In the genomic region with DNA sequence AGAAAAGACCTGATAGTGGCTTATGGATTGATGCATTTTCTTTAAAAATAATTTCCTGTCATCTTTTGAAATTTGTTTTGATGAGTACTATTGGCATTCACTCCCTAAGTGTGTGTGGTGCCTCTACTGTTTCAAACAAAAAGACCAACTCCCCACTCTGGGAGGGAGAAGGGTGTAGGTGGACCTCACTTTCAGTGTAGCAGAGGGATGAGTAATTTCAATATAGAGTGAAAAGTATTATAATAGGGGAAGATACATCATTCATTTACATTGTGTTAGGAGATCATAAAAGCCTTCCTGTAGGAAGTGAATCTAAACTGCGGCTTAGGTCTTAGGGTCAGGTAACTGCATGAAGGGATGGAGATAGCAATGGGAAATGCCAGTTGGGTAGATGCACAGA, we compare ENCODE assay signal across 20 cellular contexts. TPM values are rescaled to one million over a fixed set of nuclear protein-coding genes. Genes with fewer than 3 reads are reported as not detected.
A peak's percentile ranks its signal among the peaks of the same experiment; 100 is the strongest.
DNase-seq lines count a peak whose midpoint lies in the region; ATAC-seq and TF ChIP-seq lines count a peak whose summit lies in the region.
"Had no signal": no experiment of that assay in that cellular context is flagged by ENCODE, and none has a peak within 500 bp of the region (broad histone marks: within the 10 kb centered on the region; RNA-seq: fewer than 3 reads in every experiment).

No MANE protein-coding gene starts in this region.

- CTCF ChIA-PET in activated CD8-positive, alpha-beta T cell treated with anti-CD3 and anti-CD28 coated beads for 36 hours (lab: Charles Lee), result no interaction called here
- CTCF ChIA-PET in activated CD8-positive, alpha-beta T cell treated with anti-CD3 and anti-CD28 coated beads, Interleukin-2, amount 10 ng/mL, durations not matched to agents 7 days and 5 days (lab: Charles Lee), result no interaction called here

- intact Hi-C loops in activated CD8-positive, alpha-beta T cell treated with anti-CD3 and anti-CD28 coated beads for 36 hours (cut with micrococcal nuclease), result no loop called here

- DNase-seq in activated CD8-positive, alpha-beta T cell treated with anti-CD3 and anti-CD28 coated beads for 36 hours, result no peak
- no peak for DNase-seq in activated CD8-positive, alpha-beta T cell treated with anti-CD3 and anti-CD28 coated beads, Interleukin-2, amount 10 ng/mL, durations not matched to agents 7 days and 5 days
- no peak for DNase-seq in stimulated activated naive CD8-positive, alpha-beta T cell treated with anti-CD3 and anti-CD28 coated beads, Interleukin-15, amount 100 ng/mL, for 72 hours
- no peak for DNase-seq in stimulated activated naive CD8-positive, alpha-beta T cell treated with anti-CD3 and anti-CD28 coated beads, Interleukin-15, Interleukin-2, amounts not matched to agents 100 U/mL and 50 U/mL, for 24 hours
- DNase-seq in immature natural killer cell, result no peak
- DNase-seq in stimulated activated effector memory CD8-positive, alpha-beta T cell treated with anti-CD3 and anti-CD28 coated beads, Interleukin-12 subunit alpha, Interleukin-12 subunit beta, amount 100 ng/mL, for 72 hours (ENCODE audit: low spot score in 2 of 2), result peak in 1 of 2 donors; percentile 3
- no peak for DNase-seq in Ammon's horn (ENCODE audit: low spot score)
- DNase-seq in occipital lobe (lab: John Stamatoyannopoulos, UW), result no peak
- DNase-seq: 8988T; ACHN; AML-193; C1 segment of cervical spinal cord; Caco-2; CD4-positive, alpha-beta memory T cell; DMS153; DND-41; GOT3; H7; HCEC 1CT had no signal

- peaks cover 24% of the 10 kb centered on the region for H3K36me3 Mint-ChIP-seq in activated CD8-positive, alpha-beta T cell treated with anti-CD3 and anti-CD28 coated beads for 36 hours (ENCODE audit: low read depth)
- H3K36me3 Mint-ChIP-seq in activated CD8-positive, alpha-beta T cell treated with anti-CD3 and anti-CD28 coated beads, Interleukin-2, amount 10 ng/mL, durations not matched to agents 7 days and 5 days (ENCODE audit: low read depth), result peaks cover 51% of the 10 kb centered on the region
- peaks cover 52 to 80% (median 67%) of the 10 kb centered on the region in 3 donors for H3K36me3 Mint-ChIP-seq in immature natural killer cell
- peaks cover 49% of the 10 kb centered on the region for H3K36me3 Mint-ChIP-seq in stimulated activated effector memory CD8-positive, alpha-beta T cell treated with anti-CD3 and anti-CD28 coated beads, Interleukin-12 subunit alpha, Interleukin-12 subunit beta, amount 100 ng/mL, for 72 hours

- H3K9me3 Mint-ChIP-seq in activated CD8-positive, alpha-beta T cell treated with anti-CD3 and anti-CD28 coated beads for 36 hours, result peaks cover 11% of the 10 kb centered on the region
- H3K9me3 Mint-ChIP-seq in activated CD8-positive, alpha-beta T cell treated with anti-CD3 and anti-CD28 coated beads, Interleukin-2, amount 10 ng/mL, durations not matched to agents 7 days and 5 days (ENCODE audit: insufficient read depth), result peaks cover 10% of the 10 kb centered on the region
- H3K9me3 Mint-ChIP-seq in stimulated activated naive CD8-positive, alpha-beta T cell treated with anti-CD3 and anti-CD28 coated beads, Interleukin-15, amount 100 ng/mL, for 72 hours, result peaks cover 14 to 18% of the 10 kb centered on the region in 2 donors
- peaks cover 0 to 5% (median 0%) of the 10 kb centered on the region in 6 donors for H3K9me3 Mint-ChIP-seq in immature natural killer cell
- peaks cover 7% of the 10 kb centered on the region for H3K9me3 Mint-ChIP-seq in stimulated activated effector memory CD8-positive, alpha-beta T cell treated with anti-CD3 and anti-CD28 coated beads, Interleukin-12 subunit alpha, Interleukin-12 subunit beta, amount 100 ng/mL, for 72 hours

- H3K4me1 Mint-ChIP-seq in activated CD8-positive, alpha-beta T cell treated with anti-CD3 and anti-CD28 coated beads for 36 hours (ENCODE audit: low read depth), result peaks cover 14% of the 10 kb centered on the region
- H3K4me1 Mint-ChIP-seq in activated CD8-positive, alpha-beta T cell treated with anti-CD3 and anti-CD28 coated beads, Interleukin-2, amount 10 ng/mL, durations not matched to agents 7 days and 5 days (ENCODE audit: low read depth), result peaks cover 14% of the 10 kb centered on the region
- H3K4me1 Mint-ChIP-seq in stimulated activated naive CD8-positive, alpha-beta T cell treated with anti-CD3 and anti-CD28 coated beads, Interleukin-15, amount 100 ng/mL, for 72 hours, result peaks cover 18% of the 10 kb centered on the region
- H3K4me1 Mint-ChIP-seq in immature natural killer cell, result peaks cover 34 to 75% of the 10 kb centered on the region in 2 donors
- peaks cover 17% of the 10 kb centered on the region for H3K4me1 Mint-ChIP-seq in stimulated activated effector memory CD8-positive, alpha-beta T cell treated with anti-CD3 and anti-CD28 coated beads, Interleukin-12 subunit alpha, Interleukin-12 subunit beta, amount 100 ng/mL, for 72 hours

- no peak overlapping the region for H3K4me3 Mint-ChIP-seq in activated CD8-positive, alpha-beta T cell treated with anti-CD3 and anti-CD28 coated beads for 36 hours
- no peak overlapping the region for H3K4me3 Mint-ChIP-seq in activated CD8-positive, alpha-beta T cell treated with anti-CD3 and anti-CD28 coated beads, Interleukin-2, amount 10 ng/mL, durations not matched to agents 7 days and 5 days
- no peak overlapping the region for H3K4me3 Mint-ChIP-seq in stimulated activated naive CD8-positive, alpha-beta T cell treated with anti-CD3 and anti-CD28 coated beads, Interleukin-15, amount 100 ng/mL, for 72 hours
- H3K4me3 Mint-ChIP-seq in immature natural killer cell, result no peak overlapping the region
- no peak overlapping the region for H3K4me3 Mint-ChIP-seq in stimulated activated effector memory CD8-positive, alpha-beta T cell treated with anti-CD3 and anti-CD28 coated beads, Interleukin-12 subunit alpha, Interleukin-12 subunit beta, amount 100 ng/mL, for 72 hours
- H3K4me3 Mint-ChIP-seq: CD4-positive, alpha-beta memory T cell had no signal

- no peak overlapping the region for H3K27ac Mint-ChIP-seq in activated CD8-positive, alpha-beta T cell treated with anti-CD3 and anti-CD28 coated beads for 36 hours
- no peak overlapping the region for H3K27ac Mint-ChIP-seq in activated CD8-positive, alpha-beta T cell treated with anti-CD3 and anti-CD28 coated beads, Interleukin-2, amount 10 ng/mL, durations not matched to agents 7 days and 5 days
- H3K27ac Mint-ChIP-seq in stimulated activated naive CD8-positive, alpha-beta T cell treated with anti-CD3 and anti-CD28 coated beads, Interleukin-15, amount 100 ng/mL, for 72 hours, result no peak overlapping the region
- peak overlapping the region; percentile 73 to 92 (median 87) for H3K27ac Mint-ChIP-seq in immature natural killer cell
- H3K27ac Mint-ChIP-seq in stimulated activated effector memory CD8-positive, alpha-beta T cell treated with anti-CD3 and anti-CD28 coated beads, Interleukin-12 subunit alpha, Interleukin-12 subunit beta, amount 100 ng/mL, for 72 hours, result peak overlapping the region; percentile 8

- no peaks in the 10 kb centered on the region for H3K27me3 Mint-ChIP-seq in activated CD8-positive, alpha-beta T cell treated with anti-CD3 and anti-CD28 coated beads for 36 hours
- H3K27me3 Mint-ChIP-seq in activated CD8-positive, alpha-beta T cell treated with anti-CD3 and anti-CD28 coated beads, Interleukin-2, amount 10 ng/mL, durations not matched to agents 7 days and 5 days (ENCODE audit: low read depth), result no peaks in the 10 kb centered on the region
- no peaks in the 10 kb centered on the region for H3K27me3 Mint-ChIP-seq in stimulated activated naive CD8-positive, alpha-beta T cell treated with anti-CD3 and anti-CD28 coated beads, Interleukin-15, amount 100 ng/mL, for 72 hours
- H3K27me3 Mint-ChIP-seq in immature natural killer cell (ENCODE audit: low read depth in 3 of 3), result peaks cover 0 to 2% (median 2%) of the 10 kb centered on the region in 3 donors
- H3K27me3 Mint-ChIP-seq: CD4-positive, alpha-beta memory T cell had no signal

- POLR2A ChIA-PET in activated CD8-positive, alpha-beta T cell treated with anti-CD3 and anti-CD28 coated beads for 36 hours (lab: Charles Lee), result no interaction called here
- POLR2A ChIA-PET in activated CD8-positive, alpha-beta T cell treated with anti-CD3 and anti-CD28 coated beads, Interleukin-2, amount 10 ng/mL, durations not matched to agents 7 days and 5 days (lab: Charles Lee), result interaction anchor here (0.9 to 1.0 kb wide), 2 partner anchors 16 to 46 kb away, joined by 3 read pairs; a partner anchor contains a TSS

- peak; percentile 45 for ATAC-seq in activated CD8-positive, alpha-beta T cell treated with anti-CD3 and anti-CD28 coated beads for 36 hours
- ATAC-seq in activated CD8-positive, alpha-beta T cell treated with anti-CD3 and anti-CD28 coated beads, Interleukin-2, amount 10 ng/mL, durations not matched to agents 7 days and 5 days, result no peak
- ATAC-seq in stimulated activated naive CD8-positive, alpha-beta T cell treated with anti-CD3 and anti-CD28 coated beads, Interleukin-15, amount 100 ng/mL, for 72 hours, result peak; percentile 54
- no peak for ATAC-seq in stimulated activated naive CD8-positive, alpha-beta T cell treated with anti-CD3 and anti-CD28 coated beads, Interleukin-15, Interleukin-2, amounts not matched to agents 100 U/mL and 50 U/mL, for 24 hours
- peak; percentile 70 for ATAC-seq in stimulated activated effector memory CD8-positive, alpha-beta T cell treated with anti-CD3 and anti-CD28 coated beads, Interleukin-12 subunit alpha, Interleukin-12 subunit beta, amount 100 ng/mL, for 72 hours
- ATAC-seq: A549 had no signal

- TF ChIP-seq CTCF in activated CD8-positive, alpha-beta T cell treated with anti-CD3 and anti-CD28 coated beads for 36 hours (IDR thresholded peaks at IDR 0.05), result no peak

RNA-seq across cellular contexts. Expression of a gene that starts 46.4 kb away (rescaled TPM):
- 1 to 10 TPM; 6.4 to 8.7 TPM for total RNA-seq in activated CD8-positive, alpha-beta T cell treated with anti-CD3 and anti-CD28 coated beads for 36 hours
- total RNA-seq in activated CD8-positive, alpha-beta T cell treated with anti-CD3 and anti-CD28 coated beads, Interleukin-2, amount 10 ng/mL, durations not matched to agents 7 days and 5 days, result 10 to 100 TPM; 22.1 to 28.9 TPM
- 100 to 1,000 TPM; 208 to 376 (median 275) TPM for polyA plus RNA-seq in immature natural killer cell
- 15.6 TPM for total RNA-seq in occipital lobe
- polyA plus RNA-seq: A549 had no signal

Comparison
In these comparisons a context has a peak if more than half of its experiments do, and no peak if none do; other contexts are left out.
1. ATAC-seq: peak in activated CD8-positive, alpha-beta T cell treated with anti-CD3 and anti-CD28 coated beads for 36 hours (single experiment), stimulated activated naive CD8-positive, alpha-beta T cell treated with anti-CD3 and anti-CD28 coated beads, Interleukin-15, amount 100 ng/mL, for 72 hours (single experiment) and stimulated activated effector memory CD8-positive, alpha-beta T cell treated with anti-CD3 and anti-CD28 coated beads, Interleukin-12 subunit alpha, Interleukin-12 subunit beta, amount 100 ng/mL, for 72 hours (single experiment); none in activated CD8-positive, alpha-beta T cell treated with anti-CD3 and anti-CD28 coated beads, Interleukin-2, amount 10 ng/mL, durations not matched to agents 7 days and 5 days (single experiment) and stimulated activated naive CD8-positive, alpha-beta T cell treated with anti-CD3 and anti-CD28 coated beads, Interleukin-15, Interleukin-2, amounts not matched to agents 100 U/mL and 50 U/mL, for 24 hours (single experiment).
2. H3K27ac Mint-ChIP-seq: peak in immature natural killer cell (6 of 6) and stimulated activated effector memory CD8-positive, alpha-beta T cell treated with anti-CD3 and anti-CD28 coated beads, Interleukin-12 subunit alpha, Interleukin-12 subunit beta, amount 100 ng/mL, for 72 hours (single experiment); none in activated CD8-positive, alpha-beta T cell treated with anti-CD3 and anti-CD28 coated beads for 36 hours (single experiment), activated CD8-positive, alpha-beta T cell treated with anti-CD3 and anti-CD28 coated beads, Interleukin-2, amount 10 ng/mL, durations not matched to agents 7 days and 5 days (single experiment) and stimulated activated naive CD8-positive, alpha-beta T cell treated with anti-CD3 and anti-CD28 coated beads, Interleukin-15, amount 100 ng/mL, for 72 hours (0 of 2).